Comparison of ENCODE assay signal across 8 cellular contexts in the genomic region with DNA sequence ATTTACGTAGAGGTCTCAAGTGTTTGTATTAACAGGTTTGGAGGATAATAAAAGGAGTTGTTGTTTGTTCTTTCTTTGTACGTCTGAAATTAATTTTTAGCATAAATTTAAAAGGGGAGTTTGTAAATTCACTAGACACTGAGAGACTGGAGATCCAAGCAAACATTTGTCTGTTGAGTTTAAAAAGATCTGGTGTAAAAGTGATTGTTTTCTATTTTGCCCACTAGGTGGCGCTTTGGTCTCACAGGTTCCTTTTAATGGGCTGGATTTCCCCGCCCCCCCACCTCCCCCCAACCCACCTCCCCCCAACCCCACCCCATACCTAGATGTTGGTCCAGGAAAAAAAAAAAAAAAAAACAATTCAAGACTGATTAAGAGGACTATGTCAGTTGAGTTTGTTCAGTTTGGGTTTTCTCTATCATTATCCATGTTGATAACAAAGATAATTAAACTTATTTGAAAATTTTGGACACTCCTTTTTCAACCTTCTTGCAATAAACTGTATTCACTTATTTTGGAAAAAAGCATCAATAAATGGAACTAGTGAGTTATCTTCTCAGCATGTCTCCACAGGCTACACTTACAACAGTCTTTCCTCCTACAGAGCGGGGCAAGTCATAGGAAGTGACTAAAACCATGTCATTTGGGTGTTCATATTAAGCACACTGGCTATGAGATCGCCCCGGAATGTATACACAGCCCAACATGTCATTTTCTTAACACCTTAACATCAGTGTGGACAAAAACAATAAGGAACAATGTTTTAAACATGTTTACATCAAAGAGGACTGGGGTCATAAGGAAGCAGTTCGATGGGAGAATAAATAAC.
DNase-seq lines count a peak whose midpoint lies in the region; ATAC-seq and TF ChIP-seq lines count a peak whose summit lies in the region.

No MANE protein-coding gene starts in this region.

- H3K9me2 ChIP-seq in neural cell (ENCODE audit: insufficient read depth, low read length) = no peaks in the 10 kb centered on the region

- H3K27ac ChIP-seq in coronary artery (no peak overlapping the region), neural cell (ENCODE audit: low read length) (no peak overlapping the region)

- H3K4me2 ChIP-seq in neural cell (ENCODE audit: low read length) = no peak overlapping the region

- H3K9me3 ChIP-seq in neural cell (ENCODE audit: low read length) = no peaks in the 10 kb centered on the region

- no peak overlapping the region for H2AFZ ChIP-seq in neural cell (ENCODE audit: low read depth, low read length)

- no peaks in the 10 kb centered on the region for H3K79me2 ChIP-seq in neural cell (replicated peaks; ENCODE audit: insufficient read depth, low read length)

- no peaks in the 10 kb centered on the region for H3K27me3 ChIP-seq in neural cell (ENCODE audit: insufficient read depth, low read depth, low read length)

- H3K36me3 ChIP-seq in neural cell (ENCODE audit: insufficient read depth, low read length) = no peaks in the 10 kb centered on the region

- H3K4me3 ChIP-seq in GM12875 (ENCODE audit: low read depth, low read length) = no peak overlapping the region
- no peak overlapping the region for H3K4me3 ChIP-seq in coronary artery
- H3K4me3 ChIP-seq in neural cell (ENCODE audit: low read length) = no peak overlapping the region

- TF ChIP-seq CTCF in GM12875 (IDR thresholded peaks at IDR 0.05; ENCODE audit: borderline replicate concordance, insufficient read depth, low read depth, low read length) = peak; percentile 29; the same call in 1 of the 2 replicates
- TF ChIP-seq CTCF in coronary artery (IDR thresholded peaks at IDR 0.05) = peak; percentile 34
- peak; percentile 47 for TF ChIP-seq CTCF in neural cell (IDR thresholded peaks at IDR 0.05; ENCODE audit: poor library complexity, severe bottlenecking)

- ATAC-seq in left cardiac atrium = no peak

- no peak for TF ChIP-seq EP300 in neural cell (conservative IDR thresholded peaks at IDR 0.05; ENCODE audit: poor library complexity, severe bottlenecking)

- intact Hi-C loops in left cardiac atrium (cut with DNase I) = no loop called here

- H3K9ac ChIP-seq in neural cell (ENCODE audit: low read length) = no peak overlapping the region

- TF ChIP-seq RAD21 in neural cell (conservative IDR thresholded peaks at IDR 0.05) = peak; percentile 59

- no peaks in the 10 kb centered on the region for H3F3A ChIP-seq in neural cell (ENCODE audit: insufficient read depth, low read length, poor library complexity, severe bottlenecking)

- H4K20me1 ChIP-seq in neural cell (ENCODE audit: insufficient read depth) = no peaks in the 10 kb centered on the region

- DNase-seq in AG08396 (ENCODE audit: low spot score) (peak; percentile 35), NCI-H446 treated with DMSO at 0.1 percent for 48 hours (lab: John Stamatoyannopoulos, UW) (peak; percentile 41), coronary artery (ENCODE audit: low spot score) (no peak), mesenteric fat pad (ENCODE audit: low spot score) (no peak), left cardiac atrium (no peak)
- DNase-seq in effector CD4-positive, alpha-beta T cell = no peak

TF ChIP-seq in neural cell, 6 proteins besides CTCF, POLR2A, EP300 and RAD21:
- no peak for TF ChIP-seq SMC3 (conservative IDR thresholded peaks at IDR 0.05; ENCODE audit: poor library complexity)
- no peak for TF ChIP-seq EZH2 (IDR thresholded peaks at IDR 0.05; ENCODE audit: borderline replicate concordance, insufficient read depth, low read length, poor library complexity, severe bottlenecking)
- TF ChIP-seq, protein P1, sequence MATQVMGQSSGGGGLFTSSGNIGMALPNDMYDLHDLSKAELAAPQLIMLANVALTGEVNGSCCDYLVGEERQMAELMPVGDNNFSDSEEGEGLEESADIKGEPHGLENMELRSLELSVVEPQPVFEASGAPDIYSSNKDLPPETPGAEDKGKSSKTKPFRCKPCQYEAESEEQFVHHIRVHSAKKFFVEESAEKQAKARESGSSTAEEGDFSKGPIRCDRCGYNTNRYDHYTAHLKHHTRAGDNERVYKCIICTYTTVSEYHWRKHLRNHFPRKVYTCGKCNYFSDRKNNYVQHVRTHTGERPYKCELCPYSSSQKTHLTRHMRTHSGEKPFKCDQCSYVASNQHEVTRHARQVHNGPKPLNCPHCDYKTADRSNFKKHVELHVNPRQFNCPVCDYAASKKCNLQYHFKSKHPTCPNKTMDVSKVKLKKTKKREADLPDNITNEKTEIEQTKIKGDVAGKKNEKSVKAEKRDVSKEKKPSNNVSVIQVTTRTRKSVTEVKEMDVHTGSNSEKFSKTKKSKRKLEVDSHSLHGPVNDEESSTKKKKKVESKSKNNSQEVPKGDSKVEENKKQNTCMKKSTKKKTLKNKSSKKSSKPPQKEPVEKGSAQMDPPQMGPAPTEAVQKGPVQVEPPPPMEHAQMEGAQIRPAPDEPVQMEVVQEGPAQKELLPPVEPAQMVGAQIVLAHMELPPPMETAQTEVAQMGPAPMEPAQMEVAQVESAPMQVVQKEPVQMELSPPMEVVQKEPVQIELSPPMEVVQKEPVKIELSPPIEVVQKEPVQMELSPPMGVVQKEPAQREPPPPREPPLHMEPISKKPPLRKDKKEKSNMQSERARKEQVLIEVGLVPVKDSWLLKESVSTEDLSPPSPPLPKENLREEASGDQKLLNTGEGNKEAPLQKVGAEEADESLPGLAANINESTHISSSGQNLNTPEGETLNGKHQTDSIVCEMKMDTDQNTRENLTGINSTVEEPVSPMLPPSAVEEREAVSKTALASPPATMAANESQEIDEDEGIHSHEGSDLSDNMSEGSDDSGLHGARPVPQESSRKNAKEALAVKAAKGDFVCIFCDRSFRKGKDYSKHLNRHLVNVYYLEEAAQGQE (IDR thresholded peaks at IDR 0.05; ENCODE audit: borderline replicate concordance) = no peak
- no peak for TF ChIP-seq POLR2AphosphoS5 (IDR thresholded peaks at IDR 0.05)
- TF ChIP-seq MXI1 (conservative IDR thresholded peaks at IDR 0.05; ENCODE audit: poor library complexity, severe bottlenecking) = no peak
- no peak for TF ChIP-seq TAF1 (IDR thresholded peaks at IDR 0.05; ENCODE audit: low read depth)
TF ChIP-seq in neural cell: peak in this region for 0.

Comparison
In these comparisons a context has a peak if more than half of its experiments do, and no peak if none do; other contexts are left out.
1. DNase-seq: peak in AG08396 (single experiment) and NCI-H446 treated with DMSO at 0.1 percent for 48 hours (single experiment); none in coronary artery (single experiment), effector CD4-positive, alpha-beta T cell (single experiment), mesenteric fat pad (single experiment) and left cardiac atrium (single experiment).
2. Peak in every context shown above with its lines, with median percentiles within 50 percentile points of each other: CTCF ChIP-seq.